ENCODE assay signal across 2 cellular contexts in genomic region chr1:52662645-52663313, GRCh38.
TF ChIP-seq lines count a peak whose summit lies in the region.

No MANE protein-coding gene starts in this region.

TF ChIP-seq in SK-N-SH, 30 proteins besides CTCF, POLR2A, EP300 and RAD21:
- TF ChIP-seq REST (IDR thresholded peaks at IDR 0.05; ENCODE audit: low read depth, low read length) (no peak), TCF12 (IDR thresholded peaks at IDR 0.05) (no peak), EZH2phosphoT487 (IDR thresholded peaks at IDR 0.05; ENCODE audit: borderline replicate concordance, low read depth) (no peak), TEAD4 (IDR thresholded peaks at IDR 0.05; ENCODE audit: borderline replicate concordance, insufficient read depth) (no peak), NFIC (IDR thresholded peaks at IDR 0.05; ENCODE audit: borderline replicate concordance) (no peak), FOXJ3 (CRISPR knock-in tag; IDR thresholded peaks at IDR 0.05) (no peak), RXRA (IDR thresholded peaks at IDR 0.05; ENCODE audit: borderline replicate concordance, low read depth) (no peak)

TF ChIP-seq in SK-N-SH treated with all-trans-retinoic acid at 6 μM for 48 hours, 23 proteins besides CTCF, POLR2A, EP300 and RAD21 (continued from another document):
- no peak for TF ChIP-seq TSHZ2 (CRISPR knock-in tag; IDR thresholded peaks at IDR 0.05)
- no peak for TF ChIP-seq GLIS3 (CRISPR knock-in tag; IDR thresholded peaks at IDR 0.05)
